15 cellular contexts compared by ENCODE assay signal in the genomic region with DNA sequence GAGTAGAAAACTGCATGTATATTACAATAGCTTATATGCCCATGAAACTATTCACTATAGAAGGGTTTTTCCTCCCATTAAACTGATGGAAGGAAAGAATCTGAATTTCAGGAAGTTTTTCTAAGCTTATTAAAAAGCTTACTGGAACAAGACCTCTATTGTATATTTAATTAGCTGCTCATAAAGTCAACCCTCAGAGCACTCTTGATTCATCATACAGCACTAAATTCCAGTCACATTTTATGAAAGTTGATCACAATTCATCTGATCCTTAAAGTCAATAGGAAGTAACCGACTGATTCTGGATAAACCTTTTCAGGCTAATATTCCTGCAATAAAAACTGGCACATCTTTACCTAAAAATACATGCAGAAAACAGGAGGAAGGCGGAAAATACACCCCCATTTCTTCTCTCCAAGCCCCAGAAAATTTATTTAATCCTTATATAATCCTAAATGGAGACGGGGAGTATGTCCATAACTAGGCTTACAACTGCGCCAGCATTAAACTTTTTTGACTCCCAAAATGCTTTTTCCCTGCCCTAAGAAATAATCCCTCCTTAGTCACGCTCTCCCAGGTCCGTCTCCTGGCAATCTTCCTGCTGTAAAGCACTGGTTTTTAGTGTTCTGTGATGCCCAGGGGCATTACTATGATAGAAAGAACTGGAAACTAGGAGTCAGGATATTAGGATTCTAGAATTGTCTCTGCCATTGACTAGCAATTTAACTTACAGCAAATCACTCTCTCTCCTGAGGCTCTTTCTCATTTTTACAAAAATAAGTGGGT.
"Had no signal": no experiment of that assay in that cellular context is flagged by ENCODE, and none has a peak within 500 bp of the region (broad histone marks: within the 10 kb centered on the region; RNA-seq: fewer than 3 reads in every experiment).

No MANE protein-coding gene starts in this region.

- H3K9ac ChIP-seq: parathyroid adenoma had no signal

- H3K9me3 ChIP-seq: left ventricle myocardium inferior had no signal

- H3K4me2 ChIP-seq: smooth muscle cell had no signal

- DNase-seq: activated CD4-positive, alpha-beta memory T cell treated with anti-CD3 and anti-CD28 coated beads, Interleukin-2, amount 10 ng/mL, durations not matched to agents 7 days and 5 days; activated CD4-positive, alpha-beta T cell treated with anti-CD3 and anti-CD28 coated beads for 36 hours; activated naive CD4-positive, alpha-beta T cell treated with Interleukin-2 at 50 U/mL for 16 hours; central memory CD4-positive, alpha-beta T cell; effector CD8-positive, alpha-beta T cell; kidney; left ventricle myocardium inferior; mesenchymal stem cell; right cardiac atrium; T-helper 9 cell; trophoblast cell had no signal

- ATAC-seq: activated CD4-positive, alpha-beta T cell treated with anti-CD3 and anti-CD28 coated beads for 36 hours; right cardiac atrium had no signal

- H2AFZ ChIP-seq: parathyroid adenoma had no signal

- H3K79me2 ChIP-seq: parathyroid adenoma had no signal

- H3K4me3 ChIP-seq: coronary artery, left ventricle myocardium inferior, smooth muscle cell had no signal

- H3K27ac ChIP-seq: coronary artery, epithelial cell of prostate, left ventricle myocardium inferior, parathyroid adenoma had no signal
